In genomic region chr7:2510909-2511768, GRCh38 we compare ENCODE assay signal across 10 cellular contexts. TPM values are rescaled to one million over a fixed set of nuclear protein-coding genes. Genes with fewer than 3 reads are reported as not detected.
DNase-seq lines count a peak whose midpoint lies in the region; ATAC-seq, FAIRE-seq and TF ChIP-seq lines count a peak whose summit lies in the region.
"Had no signal": no experiment of that assay in that cellular context is flagged by ENCODE, and none has a peak within 500 bp of the region (broad histone marks: within the 10 kb centered on the region; RNA-seq: fewer than 3 reads in every experiment).

No MANE protein-coding gene starts in this region.

- H3K27ac ChIP-seq in Peyer's patch (peak overlapping the region; percentile 62 to 97 (median 88)), small intestine (ENCODE audit: low read depth in 1 of 2, low read length in 1 of 2) (peak overlapping the region in 1 of 2 donors; percentile 51)

- no peaks in the 10 kb centered on the region for H3K36me3 ChIP-seq in Peyer's patch
- H3K36me3 ChIP-seq in small intestine (ENCODE audit: control insufficient read depth in 2 of 2, insufficient read depth in 2 of 2, low read length in 2 of 2): no peaks in the 10 kb centered on the region

- H3K27ac Mint-ChIP-seq in activated naive CD4-positive, alpha-beta T cell treated with anti-CD3 and anti-CD28 coated beads, Interleukin-2, amount 50 U/mL, for 24 hours: peak overlapping the region; percentile 86
- peak overlapping the region in 1 of 2 donors; percentile 95 for H3K27ac Mint-ChIP-seq in natural killer cell

- H3K9me3 ChIP-seq in Peyer's patch: no peaks in the 10 kb centered on the region
- H3K9me3 ChIP-seq in small intestine (ENCODE audit: control insufficient read depth, low read depth): no peaks in the 10 kb centered on the region

- H3K36me3 Mint-ChIP-seq in activated naive CD4-positive, alpha-beta T cell treated with anti-CD3 and anti-CD28 coated beads, Interleukin-2, amount 50 U/mL, for 24 hours: no peaks in the 10 kb centered on the region
- no peaks in the 10 kb centered on the region for H3K36me3 Mint-ChIP-seq in natural killer cell

- H3K4me3 ChIP-seq in Peyer's patch (peak overlapping the region; percentile 15 to 32 (median 21)), small intestine (ENCODE audit: low read depth in 1 of 2, low read length in 2 of 2) (no peak overlapping the region)

- peaks cover 58% of the 10 kb centered on the region for H3K4me1 Mint-ChIP-seq in activated naive CD4-positive, alpha-beta T cell treated with anti-CD3 and anti-CD28 coated beads, Interleukin-2, amount 50 U/mL, for 24 hours
- peaks cover 37 to 58% of the 10 kb centered on the region in 2 donors for H3K4me1 Mint-ChIP-seq in natural killer cell

- intact Hi-C loops in natural killer cell (cut with micrococcal nuclease): loop anchor here (1.0 to 5.0 kb wide), 2 partner anchors 44 to 94 kb away; partner anchors contain the start of gene BRAT1

- TF ChIP-seq POLR2A in Peyer's patch (IDR thresholded peaks at IDR 0.05): no peak

- TF ChIP-seq CTCF in Peyer's patch (IDR thresholded peaks at IDR 0.05) (no peak), natural killer cell (IDR thresholded peaks at IDR 0.05) (no peak)

- H3K27me3 Mint-ChIP-seq in activated naive CD4-positive, alpha-beta T cell treated with anti-CD3 and anti-CD28 coated beads, Interleukin-2, amount 50 U/mL, for 24 hours: no peaks in the 10 kb centered on the region
- no peaks in the 10 kb centered on the region for H3K27me3 Mint-ChIP-seq in natural killer cell (ENCODE audit: low read depth in 2 of 2)

- H3K9me3 Mint-ChIP-seq in activated naive CD4-positive, alpha-beta T cell treated with anti-CD3 and anti-CD28 coated beads, Interleukin-2, amount 50 U/mL, for 24 hours: no peaks in the 10 kb centered on the region
- H3K9me3 Mint-ChIP-seq in natural killer cell: no peaks in the 10 kb centered on the region

- H3K4me1 ChIP-seq in Peyer's patch (peaks cover 0 to 55% (median 47%) of the 10 kb centered on the region in 4 donors), small intestine (ENCODE audit: control insufficient read depth in 2 of 2, insufficient read depth in 1 of 2, low read depth in 1 of 2, low read length in 1 of 2) (peaks cover 3 to 11% of the 10 kb centered on the region in 2 donors)

- FAIRE-seq in small intestine (lab: Jason Lieb, UNC): no peak
- no peak for FAIRE-seq in HTR-8/SVneo (lab: Jason Lieb, UNC)

- peak; percentile 63 to 77 (median 65) for ATAC-seq in natural killer cell

- 16 to 31% (median 24%) methylated on average over 27 of the region's 27 CpGs for WGBS in small intestine, 3 donors

- DNase-seq in SIG-M5 treated with dmso at 0.1 percent for 504 hours (lab: John Stamatoyannopoulos, UW; ENCODE audit: unreplicated experiment) (peak; percentile 51), SIG-M5 (lab: John Stamatoyannopoulos, UW) (no peak), Peyer's patch (peak in 2 of 3 donors; percentile 88 to 91), natural killer cell (peak; percentile 77), small intestine (no peak), AG08395 (ENCODE audit: low spot score) (no peak), HTR-8/SVneo (ENCODE audit: insufficient read length, low spot score) (no peak)

- no peaks in the 10 kb centered on the region for H3K27me3 ChIP-seq in Peyer's patch
- H3K27me3 ChIP-seq in small intestine (ENCODE audit: control insufficient read depth in 2 of 2, insufficient read depth in 2 of 2, low read length in 2 of 2): no peaks in the 10 kb centered on the region

- peak overlapping the region; percentile 69 for H3K4me3 Mint-ChIP-seq in activated naive CD4-positive, alpha-beta T cell treated with anti-CD3 and anti-CD28 coated beads, Interleukin-2, amount 50 U/mL, for 24 hours
- peak overlapping the region; percentile 85 for H3K4me3 Mint-ChIP-seq in natural killer cell

RNA-seq across cellular contexts. Expression of gene LFNG, which starts 8.4 kb away (rescaled TPM):
- total RNA-seq in Peyer's patch (100 to 1,000 TPM in 1 of 4 donors, 10 to 100 TPM in 3; 22.3 to 104 (median 41.7) TPM), natural killer cell (100 to 1,000 TPM; 140 to 191 (median 176) TPM)
- 10 to 100 TPM; 10.5 to 39.3 (median 15.4) TPM for polyA plus RNA-seq in small intestine

RNA-seq across cellular contexts. Expression of gene GRIFIN, which starts 34.9 kb away (rescaled TPM):
- not detected for total RNA-seq in Peyer's patch
- not detected for total RNA-seq in natural killer cell
- not detected for polyA plus RNA-seq in small intestine
- total RNA-seq: kidney epithelial cell had no signal
- polyA plus RNA-seq: BJ had no signal

RNA-seq across cellular contexts. Expression of gene BRAT1, which starts 44.2 kb away (rescaled TPM):
- total RNA-seq in Peyer's patch (10 to 100 TPM; 43.3 to 73.3 (median 54.1) TPM), natural killer cell (10 to 100 TPM; 24.9 to 26.7 (median 25.6) TPM)
- 10 to 100 TPM; 25.6 to 40.3 (median 30.8) TPM for polyA plus RNA-seq in small intestine

RNA-seq across cellular contexts. Expression of gene IQCE, which starts 47.6 kb away (rescaled TPM):
- 100 to 1,000 TPM in 1 of 4 donors, 10 to 100 TPM in 3; 30.0 to 159 (median 72.2) TPM for total RNA-seq in Peyer's patch
- total RNA-seq in natural killer cell: 10 to 100 TPM in 2 of 3 donors, 1 to 10 TPM in 1; 9.6 to 13.5 (median 11.3) TPM
- polyA plus RNA-seq in small intestine: 10 to 100 TPM; 11.1 to 20.8 (median 19.9) TPM

Comparison
In these comparisons a context has a peak if more than half of its experiments do, and no peak if none do; other contexts are left out.
1. DNase-seq: peak in SIG-M5 treated with dmso at 0.1 percent for 504 hours (single experiment), Peyer's patch (2 of 3) and natural killer cell (single experiment); none in SIG-M5 (single experiment), small intestine (single experiment), AG08395 (single experiment) and HTR-8/SVneo (single experiment).
2. H3K4me3 ChIP-seq: peak in Peyer's patch (4 of 4); none in small intestine (0 of 2).